24 cellular contexts compared by ENCODE assay signal in genomic region chr7:75042831-75043703, GRCh38.
"Had no signal": no experiment of that assay in that cellular context is flagged by ENCODE, and none has a peak within 500 bp of the region (broad histone marks: within the 10 kb centered on the region; RNA-seq: fewer than 3 reads in every experiment).

No MANE protein-coding gene starts in this region.

- H3K9me3 ChIP-seq: adrenal gland, esophagus muscularis mucosa, left lung, mucosa of descending colon, neutrophil, ovary, prostate gland, sigmoid colon had no signal

- H3K4me1 ChIP-seq: left lung had no signal

- ATAC-seq: activated CD4-positive, CD25-positive, alpha-beta regulatory T cell treated with anti-CD3 and anti-CD28 coated beads, Interleukin-2, amount 50 U/mL, for 24 hours; left lung; mucosa of descending colon had no signal

- H3K36me3 ChIP-seq: ovary, prostate gland had no signal

- H3K27ac ChIP-seq: left lung, neutrophil, VCaP had no signal

- DNase-seq: activated CD4-positive, alpha-beta T cell treated with anti-CD3 and anti-CD28 coated beads for 48 hours; activated CD4-positive, alpha-beta T cell treated with anti-CD3 and anti-CD28 coated beads, Interleukin-2, amount 50 U/mL, for 48 hours; activated CD8-positive, alpha-beta memory T cell treated with anti-CD3 and anti-CD28 coated beads for 24 hours; activated effector memory CD4-positive, alpha-beta T cell treated with Interleukin-2 at 50 U/mL for 16 hours; activated naive CD4-positive, alpha-beta T cell treated with Interleukin-2 at 50 U/mL for 16 hours; effector CD4-positive, alpha-beta T cell; foreskin melanocyte; left lung; mucosa of descending colon; retina; sigmoid colon; small intestine; stimulated activated CD4-positive, alpha-beta T cell treated with anti-CD3 and anti-CD28 coated beads, Interleukin-2, amount 100 ng/mL, for 24 hours; stimulated activated naive CD4-positive, alpha-beta T cell treated with Interleukin-2 at 50 U/mL for 16 hours; SW 1271; T-helper 9 cell had no signal

- H3K4me3 ChIP-seq: adrenal gland, left lung, lung, mucosa of descending colon, ovary, prostate gland, sigmoid colon had no signal

- H3K27me3 ChIP-seq: adrenal gland, esophagus muscularis mucosa, left lung, neutrophil, ovary, sigmoid colon had no signal
